ENCODE assay signal across 23 cellular contexts in genomic region chr16:67258160-67258835, GRCh38.
"Had no signal": no experiment of that assay in that cellular context is flagged by ENCODE, and none has a peak within 500 bp of the region (broad histone marks: within the 10 kb centered on the region; RNA-seq: fewer than 3 reads in every experiment).

No MANE protein-coding gene starts in this region.

- H3K36me3 Mint-ChIP-seq: type B pancreatic cell had no signal

- H3K27ac Mint-ChIP-seq: activated naive CD8-positive, alpha-beta T cell treated with anti-CD3 and anti-CD28 coated beads for 36 hours; endodermal cell; nephron progenitor cell; T-helper 1 cell treated with Interleukin-12 subunit alpha and Interleukin-12 subunit beta and Interleukin-4 antibody, amounts not matched to agents 30 μg/mL and 1 μg/mL, for 36 hours; type B pancreatic cell had no signal

- H3K27ac ChIP-seq: epithelial cell of prostate, heart left ventricle, stomach, vagina had no signal

- H3K9me3 Mint-ChIP-seq: activated naive CD8-positive, alpha-beta T cell treated with anti-CD3 and anti-CD28 coated beads for 36 hours; endodermal cell; nephron progenitor cell; T-helper 1 cell treated with Interleukin-12 subunit alpha and Interleukin-12 subunit beta and Interleukin-4 antibody, amounts not matched to agents 30 μg/mL and 1 μg/mL, for 36 hours; type B pancreatic cell had no signal

- H3K4me3 ChIP-seq: heart left ventricle, mucosa of descending colon, stomach, vagina had no signal

- H3K4me1 Mint-ChIP-seq: activated naive CD8-positive, alpha-beta T cell treated with anti-CD3 and anti-CD28 coated beads for 36 hours had no signal

- H3K4me3 Mint-ChIP-seq: activated naive CD8-positive, alpha-beta T cell treated with anti-CD3 and anti-CD28 coated beads for 36 hours; endodermal cell; nephron progenitor cell; T-helper 1 cell treated with Interleukin-12 subunit alpha and Interleukin-12 subunit beta and Interleukin-4 antibody, amounts not matched to agents 30 μg/mL and 1 μg/mL, for 36 hours; type B pancreatic cell had no signal

- H3K27me3 ChIP-seq: heart left ventricle, vagina had no signal

- H3K36me3 ChIP-seq: heart left ventricle, stomach, vagina had no signal

- H3K4me1 ChIP-seq: stomach, vagina had no signal

- H3K9me3 ChIP-seq: heart left ventricle, mucosa of descending colon, stomach, vagina had no signal

- ATAC-seq: heart left ventricle, left cardiac atrium, mucosa of descending colon had no signal

- FAIRE-seq: astrocyte, colon, islet of Langerhans had no signal

- DNase-seq: activated CD4-positive, alpha-beta T cell treated with anti-CD3 and anti-CD28 coated beads for 4 hours; activated CD4-positive, alpha-beta T cell treated with anti-CD3 and anti-CD28 coated beads, Interleukin-2, amount 50 U/mL, for 48 hours; activated CD4-positive, CD25-positive, alpha-beta regulatory T cell; activated naive CD4-positive, alpha-beta T cell treated with Interleukin-2 at 50 U/mL for 16 hours; activated naive CD8-positive, alpha-beta T cell treated with anti-CD3 and anti-CD28 coated beads for 36 hours; activated T-cell treated with anti-CD3 and anti-CD28 coated beads, Interleukin-2, amount 50 U/mL, for 48 hours; central memory CD4-positive, alpha-beta T cell; endodermal cell; left cardiac atrium; mesendoderm; nephron progenitor cell; occipital lobe; stimulated activated CD4-positive, alpha-beta T cell treated with anti-CD3 and anti-CD28 coated beads, Interleukin-12 subunit alpha, Interleukin-12 subunit beta, amount 100 ng/mL, for 4 hours; stomach had no signal
